13 cellular contexts compared by ENCODE assay signal in the genomic region with DNA sequence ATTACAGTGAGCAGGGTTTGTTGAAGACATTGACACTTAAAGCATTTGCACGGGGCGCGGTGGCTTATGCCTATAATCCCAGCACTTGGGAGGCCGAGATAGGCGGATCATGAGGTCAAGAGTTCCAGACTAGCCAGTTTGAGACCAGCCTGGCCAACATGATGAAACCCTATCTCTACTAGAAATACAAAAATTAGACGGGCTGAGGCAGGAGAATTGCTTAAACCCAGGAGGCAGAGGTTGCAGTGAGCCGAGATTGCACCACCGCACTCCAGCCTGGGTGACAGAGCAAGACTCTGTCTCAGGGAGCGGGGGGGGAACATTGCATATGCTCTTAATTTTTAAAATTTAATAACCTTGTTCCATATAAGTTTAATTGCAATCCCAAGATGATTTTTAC. TPM values are rescaled to one million over a fixed set of nuclear protein-coding genes. Genes with fewer than 3 reads are reported as not detected.
DNase-seq lines count a peak whose midpoint lies in the region; ATAC-seq, FAIRE-seq and TF ChIP-seq lines count a peak whose summit lies in the region.
"Had no signal": no experiment of that assay in that cellular context is flagged by ENCODE, and none has a peak within 500 bp of the region (broad histone marks: within the 10 kb centered on the region; RNA-seq: fewer than 3 reads in every experiment).

No MANE protein-coding gene starts in this region.

- BruUV-seq in GM12878 (replicated peaks; lab: Mats Ljungman, UMichigan) (no TSS peak), HepG2 (replicated peaks; lab: Mats Ljungman, UMichigan) (no TSS peak)

- H4K20me1 ChIP-seq in GM12878 (ENCODE audit: control insufficient read depth, insufficient read depth) = no peaks in the 10 kb centered on the region; the same call in 1 of the 2 replicates
- H4K20me1 ChIP-seq in HepG2 (ENCODE audit: insufficient read depth, low read length) = peaks cover 21% of the 10 kb centered on the region; the same call in 1 of the 2 replicates

- H3K27me3 Mint-ChIP-seq in activated naive CD4-positive, alpha-beta T cell treated with anti-CD3 and anti-CD28 coated beads, Interleukin-2, amount 50 U/mL, for 24 hours = no peaks in the 10 kb centered on the region
- H3K27me3 Mint-ChIP-seq: activated CD8-positive, alpha-beta memory T cell treated with anti-CD3 and anti-CD28 coated beads, Interleukin-2, amount 10 ng/mL, durations not matched to agents 7 days and 5 days; memory B cell had no signal

- RAD21 ChIA-PET in GM12878 (lab: Charles Lee; ENCODE audit: unreplicated experiment) = interaction anchor here (0.9 to 2.8 kb wide), 3 partner anchors 9 to 297 kb away, joined by 4 to 13 read pairs (median 5); a partner anchor contains a TSS

- no peaks in the 10 kb centered on the region for H3K4me1 ChIP-seq in GM12878 (ENCODE audit: control insufficient read depth, insufficient read depth, low read length)
- peaks cover 24% of the 10 kb centered on the region for H3K4me1 ChIP-seq in HepG2 (ENCODE audit: insufficient read depth, low read length)
- H3K4me1 ChIP-seq in upper lobe of right lung = peaks cover 64% of the 10 kb centered on the region
- H3K4me1 ChIP-seq: SJSA1 had no signal

- FAIRE-seq in GM12878 (lab: Jason Lieb, UNC) (no peak), HepG2 (lab: Jason Lieb, UNC) (no peak)

- H3K9me3 ChIP-seq in GM12878 (replicated peaks; ENCODE audit: control insufficient read depth, insufficient read depth, low read length) = peaks cover 7% of the 10 kb centered on the region; the same call in 2 of the 3 replicates
- H3K9me3 ChIP-seq in HepG2 (ENCODE audit: low read length) = no peaks in the 10 kb centered on the region
- no peaks in the 10 kb centered on the region for H3K9me3 ChIP-seq in upper lobe of right lung
- H3K9me3 ChIP-seq: SJSA1 had no signal

- peaks cover 97% of the 10 kb centered on the region for H3K79me2 ChIP-seq in GM12878 (ENCODE audit: control insufficient read depth, insufficient read depth, low read length)
- H3K79me2 ChIP-seq in HepG2 (ENCODE audit: insufficient read depth, low read length) = peaks cover 97% of the 10 kb centered on the region

- in situ Hi-C loops in GM12878 (cut with MboI) = no loop called here
- in situ Hi-C loops in HepG2 (cut with HindIII; ENCODE audit: extremely low pct_ligation_motif_present, low pct_unique_long_range_greater_than_20kb) = no loop called here

- intact Hi-C loops in GM12878 (cut with micrococcal nuclease; ENCODE audit: unreplicated experiment) = no loop called here
- intact Hi-C loops in HepG2 (cut with micrococcal nuclease; ENCODE audit: unreplicated experiment) = no loop called here
- intact Hi-C loops in upper lobe of right lung (cut with DNase I) = no loop called here
- intact Hi-C loops in posterior vena cava (cut with DNase I) = no loop called here

- TF ChIP-seq POLR2A in GM12878 (IDR thresholded peaks at IDR 0.05; ENCODE audit: low read depth, low read length) (no peak), HepG2 (IDR thresholded peaks at IDR 0.05; ENCODE audit: insufficient read depth in 1 of 2, low read depth in 2 of 2, low read length in 2 of 2) (no peak)

- peaks cover 7% of the 10 kb centered on the region for H3K36me3 Mint-ChIP-seq in activated naive CD4-positive, alpha-beta T cell treated with anti-CD3 and anti-CD28 coated beads, Interleukin-2, amount 50 U/mL, for 24 hours

- no peak overlapping the region for H3K9ac ChIP-seq in GM12878 (ENCODE audit: control insufficient read depth, insufficient read depth, low read length)
- no peak overlapping the region for H3K9ac ChIP-seq in HepG2 (ENCODE audit: insufficient read depth, low read depth, low read length)

- H3K4me1 Mint-ChIP-seq in activated naive CD4-positive, alpha-beta T cell treated with anti-CD3 and anti-CD28 coated beads, Interleukin-2, amount 50 U/mL, for 24 hours = peaks cover 91% of the 10 kb centered on the region

- H3K27ac ChIP-seq in GM12878 (ENCODE audit: control insufficient read depth, insufficient read depth) (no peak overlapping the region), HepG2 (ENCODE audit: extremely low read length, insufficient read depth, low read length) (no peak overlapping the region), upper lobe of right lung (no peak overlapping the region)
- H3K27ac ChIP-seq: SJSA1 had no signal

- peak overlapping the region; percentile 41 for H3K4me3 Mint-ChIP-seq in activated naive CD4-positive, alpha-beta T cell treated with anti-CD3 and anti-CD28 coated beads, Interleukin-2, amount 50 U/mL, for 24 hours
- H3K4me3 Mint-ChIP-seq: activated CD8-positive, alpha-beta memory T cell treated with anti-CD3 and anti-CD28 coated beads, Interleukin-2, amount 10 ng/mL, durations not matched to agents 7 days and 5 days; memory B cell had no signal

- H2AFZ ChIP-seq in GM12878 (ENCODE audit: control insufficient read depth, low read depth, low read length) = no peak overlapping the region
- no peak overlapping the region for H2AFZ ChIP-seq in HepG2 (ENCODE audit: low read length)

- SMC1A ChIA-PET in GM12878 (lab: Charles Lee; ENCODE audit: uncharacterized antibody, unreplicated experiment) = interaction anchor here (0.7 to 2.1 kb wide), 3 partner anchors 8 to 317 kb away, joined by 3 to 24 read pairs (median 4); no protein-coding TSS in a partner anchor

- POLR2A ChIA-PET in GM12878 (lab: Charles Lee) = interaction anchor here (1.1 to 2.2 kb wide), 2 partner anchors 12 to 15 kb away, joined by 3 to 15 read pairs; a partner anchor contains a TSS
- POLR2A ChIA-PET in HepG2 (lab: Yijun Ruan, JAX) = interaction anchor here (2.2 kb wide), 1 partner anchor 12 kb away, joined by 13 read pairs; a partner anchor contains a TSS

- CTCF ChIA-PET in GM12878 (lab: Yijun Ruan, JAX) (interaction anchor here (1.1 to 2.2 kb wide), 2 partner anchors 8 to 13 kb away, joined by 4 to 9 read pairs; no protein-coding TSS in a partner anchor), HepG2 (lab: Yijun Ruan, JAX; ENCODE audit: low intra/inter-chr PET ratio, low total read pairs) (no interaction called here)

- no peak for ATAC-seq in GM12878
- peak; percentile 68 for ATAC-seq in HepG2
- peak; percentile 86 for ATAC-seq in upper lobe of right lung
- ATAC-seq in GM21528 (IDR thresholded peaks at IDR 0.05; ENCODE audit: low FRiP score, unreplicated experiment) = no peak
- ATAC-seq: activated CD8-positive, alpha-beta memory T cell treated with anti-CD3 and anti-CD28 coated beads, Interleukin-2, amount 10 ng/mL, durations not matched to agents 7 days and 5 days had no signal

- H3K4me2 ChIP-seq in GM12878 (ENCODE audit: control insufficient read depth, insufficient read depth) (no peak overlapping the region), HepG2 (ENCODE audit: low read depth, low read length) (no peak overlapping the region)

- 87% methylated on average over 9 of the region's 9 CpGs for WGBS in GM12878 (ENCODE audit: insufficient coverage, insufficient replicate concordance, low lambda C conversion rate, missing lambda C conversion rate)
- 69% methylated on average over 9 of the region's 9 CpGs for WGBS in HepG2 (ENCODE audit: low lambda C conversion rate)

- DNase-seq in activated naive CD4-positive, alpha-beta T cell treated with anti-CD3 and anti-CD28 coated beads, Interleukin-2, amount 50 U/mL, for 16 hours = no peak
- DNase-seq in GM12878 (ENCODE audit: low read depth, low spot score) (no peak), HepG2 (ENCODE audit: low spot score) (peak; percentile 16), upper lobe of right lung (peak; percentile 67), posterior vena cava (ENCODE audit: low spot score) (no peak)
- no peak for DNase-seq in stimulated activated CD4-positive, alpha-beta T cell treated with anti-CD3 and anti-CD28 coated beads, Interleukin-1b, Interleukin-23, amount 100 ng/mL, for 48 hours
- DNase-seq: activated CD8-positive, alpha-beta memory T cell treated with anti-CD3 and anti-CD28 coated beads, Interleukin-2, amount 10 ng/mL, durations not matched to agents 7 days and 5 days; foreskin melanocyte; stimulated activated naive CD4-positive, alpha-beta T cell had no signal

- TF ChIP-seq EP300 in GM12878 (IDR thresholded peaks at IDR 0.05; ENCODE audit: borderline replicate concordance in 1 of 2, control insufficient read depth in 1 of 2, low read depth in 2 of 2, low read length in 2 of 2) (no peak), HepG2 (IDR thresholded peaks at IDR 0.05; ENCODE audit: low read depth in 2 of 2, low read length in 2 of 2) (no peak), HepG2 (CRISPR knock-in tag; IDR thresholded peaks at IDR 0.05; ENCODE audit: borderline replicate concordance) (no peak)

- H3K9me3 Mint-ChIP-seq in activated naive CD4-positive, alpha-beta T cell treated with anti-CD3 and anti-CD28 coated beads, Interleukin-2, amount 50 U/mL, for 24 hours = no peaks in the 10 kb centered on the region
- H3K9me3 Mint-ChIP-seq: memory B cell had no signal

- H3K4me3 ChIP-seq in GM12878 (no peak overlapping the region), HepG2 (replicated peaks in 1 of 3; ENCODE audit: insufficient read depth in 1 of 3, low read depth in 2 of 3, low read length in 3 of 3) (no peak overlapping the region), upper lobe of right lung (peak overlapping the region; percentile 1)
- H3K4me3 ChIP-seq: SJSA1 had no signal

- H3K27ac Mint-ChIP-seq in activated naive CD4-positive, alpha-beta T cell treated with anti-CD3 and anti-CD28 coated beads, Interleukin-2, amount 50 U/mL, for 24 hours = peak overlapping the region; percentile 75
- H3K27ac Mint-ChIP-seq: activated CD8-positive, alpha-beta memory T cell treated with anti-CD3 and anti-CD28 coated beads, Interleukin-2, amount 10 ng/mL, durations not matched to agents 7 days and 5 days; memory B cell had no signal

- H3K27me3 ChIP-seq in GM12878 (replicated peaks in 1 of 2; ENCODE audit: control insufficient read depth in 2 of 2, insufficient read depth in 2 of 2, low read length in 1 of 2) (no peaks in the 10 kb centered on the region), HepG2 (ENCODE audit: control insufficient read depth in 1 of 2, insufficient read depth in 2 of 2, low read length in 2 of 2) (no peaks in the 10 kb centered on the region), upper lobe of right lung (no peaks in the 10 kb centered on the region)
- H3K27me3 ChIP-seq: SJSA1 had no signal

- no peak for TF ChIP-seq CTCF in GM12878 (IDR thresholded peaks at IDR 0.05 in 2 of 3, conservative IDR thresholded peaks at IDR 0.05 in 1 of 3; ENCODE audit: control insufficient read depth in 2 of 3, extremely low read depth in 1 of 3, insufficient read depth in 1 of 3, low read depth in 3 of 3, low read length in 3 of 3)
- TF ChIP-seq CTCF in HepG2 (CRISPR knock-in tag; IDR thresholded peaks at IDR 0.05) = no peak
- no peak for TF ChIP-seq CTCF in upper lobe of right lung (IDR thresholded peaks at IDR 0.05)

- TF ChIP-seq RAD21 in GM12878 (IDR thresholded peaks at IDR 0.05; ENCODE audit: insufficient read depth, low read depth, low read length) = no peak
- TF ChIP-seq RAD21 in HepG2 (CRISPR knock-in tag; IDR thresholded peaks at IDR 0.05) = no peak

- H3K36me3 ChIP-seq in GM12878 (ENCODE audit: control insufficient read depth in 2 of 2, insufficient read depth in 2 of 2, low read length in 1 of 2) (peaks cover 0 to 7% of the 10 kb centered on the region in 2 experiments; a peak in 1 of 4 replicates), HepG2 (replicated peaks in 1 of 2; ENCODE audit: control insufficient read depth in 1 of 2, insufficient read depth in 2 of 2, low read length in 2 of 2) (no peaks in the 10 kb centered on the region), upper lobe of right lung (no peaks in the 10 kb centered on the region)

RNA-seq across cellular contexts. Expression of a gene that starts 11.9 kb away (rescaled TPM):
- total RNA-seq in GM12878 (2013; cell fraction: nucleolus; rRNA removed) = 279 and 287 TPM in 2 replicates
- total RNA-seq in GM12878 (2014; rRNA removed) (93.5 and 99.7 TPM in 2 replicates), GM12878 (2014; rRNA removed; fragmentation: Illumina TruSeq; extraction: Trizol) (125 and 135 TPM in 2 replicates), GM12878 (2021) (83.9 and 87.3 TPM in 2 replicates), HepG2 (2016; rRNA removed; fragmentation: Illumina TruSeq; extraction: Trizol) (160 and 205 TPM in 2 replicates), upper lobe of right lung (129 TPM), posterior vena cava (10 to 100 TPM; 82.5 to 84.7 TPM)
- polyA plus RNA-seq in GM12878 (2011; ENCODE audit: low read depth) = 51.0 TPM
- polyA plus RNA-seq in GM12878 (2011; rRNA removed) (208 and 308 TPM in 2 replicates), GM12878 (2014; fragmentation: Illumina TruSeq; extraction: Trizol) (80.0 and 89.8 TPM in 2 replicates), GM12878 (2014; fragmentation: Nextera tagmentation; extraction: Ambion mirVana) (10 to 100 TPM; 19.9 to 29.3 TPM), GM12878 (2014; rRNA removed) (55.9 and 71.1 TPM in 2 replicates), GM12878 (2016; fragmentation: Nextera tagmentation; extraction: Ambion mirVana) (10 to 100 TPM; 29.9 to 79.2 TPM), HepG2 (2011; rRNA removed) (73.6 and 85.0 TPM in 2 replicates)
- polyA plus RNA-seq in GM12878 (2011; cell fraction: cytosol; rRNA removed) = 76.6 and 78.3 TPM in 2 replicates
- 99.2 and 113 TPM in 2 replicates for polyA plus RNA-seq in GM12878 (2011; cell fraction: nucleus; rRNA removed)
- polyA plus RNA-seq in GM12878 (2012) = 73.1 and 105 TPM in 2 replicates
- 213 and 270 TPM in 2 replicates for polyA minus RNA-seq in GM12878 (2011; rRNA and poly(A)+ RNA removed)
- polyA minus RNA-seq in GM12878 (2011; cell fraction: cytosol; rRNA and poly(A)+ RNA removed) = 78.4 and 86.4 TPM in 2 replicates
- 110 and 166 TPM in 2 replicates for polyA minus RNA-seq in GM12878 (2011; cell fraction: nucleus; rRNA and poly(A)+ RNA removed)
- 106 and 107 TPM in 2 replicates for total RNA-seq in HepG2 (2016; cell fraction: cytosol; rRNA removed; fragmentation: Illumina TruSeq; extraction: Trizol; ENCODE audit: low read depth)
- total RNA-seq in HepG2 (2016; cell fraction: insoluble cytoplasmic fraction; rRNA removed; fragmentation: Illumina TruSeq; extraction: Trizol) = 157 and 195 TPM in 2 replicates
- total RNA-seq in HepG2 (2016; cell fraction: membrane; rRNA removed; fragmentation: Illumina TruSeq; extraction: Trizol) = 71.4 and 88.4 TPM in 2 replicates
- total RNA-seq in HepG2 (2016; cell fraction: nucleus; rRNA removed; fragmentation: Illumina TruSeq; extraction: Trizol) = 201 and 264 TPM in 2 replicates
- 39.4 and 56.2 TPM in 2 replicates for polyA plus RNA-seq in HepG2 (2011; cell fraction: cytosol; rRNA removed)
- 29.8 and 34.6 TPM in 2 replicates for polyA plus RNA-seq in HepG2 (2011; cell fraction: nucleus; rRNA removed)
- polyA plus RNA-seq in HepG2 (2012) = 70.0 and 96.2 TPM in 2 replicates
- 15.6 and 15.8 TPM in 2 replicates for polyA plus RNA-seq in HepG2 (2016; cell fraction: cytosol; fragmentation: Illumina TruSeq; extraction: Trizol; ENCODE audit: low read depth)
- 107 and 116 TPM in 2 replicates for polyA plus RNA-seq in HepG2 (2016; cell fraction: insoluble cytoplasmic fraction; fragmentation: Illumina TruSeq; extraction: Trizol; ENCODE audit: low read depth)
- polyA plus RNA-seq in HepG2 (2016; cell fraction: membrane; fragmentation: Illumina TruSeq; extraction: Trizol; ENCODE audit: low read depth) = 37.8 and 48.6 TPM in 2 replicates
- polyA plus RNA-seq in HepG2 (2016; cell fraction: nucleus; fragmentation: Illumina TruSeq; extraction: Trizol; ENCODE audit: insufficient read depth, low read depth) = 192 and 216 TPM in 2 replicates
- polyA minus RNA-seq in HepG2 (2011; rRNA and poly(A)+ RNA removed; ENCODE audit: low replicate concordance) = 83.7 and 110 TPM in 2 replicates
- 109 and 110 TPM in 2 replicates for polyA minus RNA-seq in HepG2 (2011; cell fraction: cytosol; rRNA and poly(A)+ RNA removed)
- 136 and 160 TPM in 2 replicates for polyA minus RNA-seq in HepG2 (2011; cell fraction: nucleus; rRNA and poly(A)+ RNA removed)

Comparison
In these comparisons a context has a peak if more than half of its experiments do, and no peak if none do; other contexts are left out.
1. DNase-seq: peak in HepG2 (single experiment) and upper lobe of right lung (single experiment); none in activated naive CD4-positive, alpha-beta T cell treated with anti-CD3 and anti-CD28 coated beads, Interleukin-2, amount 50 U/mL, for 16 hours (single experiment), GM12878 (single experiment), stimulated activated CD4-positive, alpha-beta T cell treated with anti-CD3 and anti-CD28 coated beads, Interleukin-1b, Interleukin-23, amount 100 ng/mL, for 48 hours (single experiment) and posterior vena cava (single experiment).
2. ATAC-seq: peak in HepG2 (single experiment) and upper lobe of right lung (single experiment); none in GM12878 (single experiment) and GM21528 (single experiment).